In genomic region chr6:45814772-45815171, GRCh38 we compare ENCODE assay signal across 20 cellular contexts.
DNase-seq lines count a peak whose midpoint lies in the region; ATAC-seq, FAIRE-seq and TF ChIP-seq lines count a peak whose summit lies in the region.
"Had no signal": no experiment of that assay in that cellular context is flagged by ENCODE, and none has a peak within 500 bp of the region (broad histone marks: within the 10 kb centered on the region; RNA-seq: fewer than 3 reads in every experiment).

No MANE protein-coding gene starts in this region.

- no peak for TF ChIP-seq POLR2A in A549 (IDR thresholded peaks at IDR 0.05; ENCODE audit: low read length)
- no peak for TF ChIP-seq POLR2A in IMR-90 (IDR thresholded peaks at IDR 0.05; ENCODE audit: low read depth, low read length)

- no peak overlapping the region for H3K9ac ChIP-seq in IMR-90 (ENCODE audit: low read depth, low read length)
- no peak overlapping the region for H3K9ac ChIP-seq in SK-N-MC (ENCODE audit: insufficient read length)
- no peak overlapping the region for H3K9ac ChIP-seq in mucosa of rectum (ENCODE audit: low read depth in 1 of 2, low read length in 2 of 2)
- H3K9ac ChIP-seq: BLaER1, GM23248 had no signal

- CTCF ChIA-PET in A549 (lab: Yijun Ruan, JAX): no interaction called here
- CTCF ChIA-PET in IMR-90 (lab: Yijun Ruan, JAX): interaction anchor here (1.2 kb wide), 1 partner anchor 100 kb away, joined by 3 read pairs; no protein-coding TSS in a partner anchor

- H4K5ac ChIP-seq in IMR-90 (ENCODE audit: low read depth, low read length): no peak overlapping the region

- H2AK5ac ChIP-seq in IMR-90 (ENCODE audit: low read depth, low read length): no peak overlapping the region

- H2BK15ac ChIP-seq in IMR-90 (ENCODE audit: low read depth, low read length): no peak overlapping the region

- H3K27ac ChIP-seq in A549 (no peak overlapping the region), IMR-90 (ENCODE audit: insufficient read depth, low read length) (no peak overlapping the region), SK-N-MC (peak overlapping the region; percentile 65), mucosa of rectum (ENCODE audit: low read depth in 2 of 2, low read length in 2 of 2) (peak overlapping the region; percentile 11 to 14)
- H3K27ac ChIP-seq: BLaER1, C4-2B, GM23248 had no signal

- H3K79me1 ChIP-seq in IMR-90 (ENCODE audit: low read depth in 1 of 2, low read length in 2 of 2): no peaks in the 10 kb centered on the region

- H3K4me3 ChIP-seq in A549 (no peak overlapping the region), IMR-90 (ENCODE audit: insufficient read depth, low read depth, low read length) (no peak overlapping the region), SK-N-MC (no peak overlapping the region), mucosa of rectum (ENCODE audit: low read length in 2 of 2) (no peak overlapping the region)
- H3K4me3 ChIP-seq: BLaER1, GM12878, GM23248 had no signal

- POLR2A ChIA-PET in A549 (lab: Yijun Ruan, JAX): no interaction called here
- POLR2A ChIA-PET in IMR-90 (lab: Charles Lee; ENCODE audit: unreplicated experiment): no interaction called here

- dilution Hi-C loops in IMR-90 (cut with HindIII; ENCODE audit: low sequenced_read_pairs, unreplicated experiment): no loop called here

- BruUV-seq in IMR-90 (replicated peaks; lab: Mats Ljungman, UMichigan): no TSS peak

- H4K20me1 ChIP-seq in IMR-90 (ENCODE audit: insufficient read depth, low read length): no peaks in the 10 kb centered on the region
- H4K20me1 ChIP-seq: BLaER1 had no signal

- H2BK5ac ChIP-seq in IMR-90 (ENCODE audit: low read depth, low read length, poor library complexity, severe bottlenecking): no peak overlapping the region

- H3K14ac ChIP-seq in IMR-90 (replicated peaks; ENCODE audit: low read depth, low read length): no peak overlapping the region

- H4K91ac ChIP-seq in IMR-90 (ENCODE audit: insufficient read depth, low read depth, low read length): no peak overlapping the region

- peaks cover 20% of the 10 kb centered on the region for H3K27me3 ChIP-seq in IMR-90 (ENCODE audit: control insufficient read depth, insufficient read depth, low read length)
- H3K27me3 ChIP-seq in mucosa of rectum (ENCODE audit: control insufficient read depth in 2 of 2, insufficient read depth in 2 of 2, low read length in 2 of 2): peaks cover 0 to 2% of the 10 kb centered on the region in 2 donors
- H3K27me3 ChIP-seq: BLaER1 had no signal

- intact Hi-C loops in IMR-90 (cut with micrococcal nuclease): no loop called here

- 47% methylated on average over 2 of the region's 2 CpGs for WGBS in A549 (ENCODE audit: missing lambda C conversion rate)
- no CpG with 5 or more reads among the region's 2 CpGs for WGBS in IMR-90 (ENCODE audit: extremely low coverage in 2 of 2, insufficient read length in 1 of 2), 2 experiments

- no peak for ATAC-seq in A549
- ATAC-seq in IMR-90 (ENCODE audit: low read depth): no peak
- ATAC-seq: CD8-positive, alpha-beta T cell; GM12878 had no signal

- no peak for TF ChIP-seq RAD21 in A549 (conservative IDR thresholded peaks at IDR 0.05 in 1 of 2, IDR thresholded peaks at IDR 0.05 in 1 of 2)
- TF ChIP-seq RAD21 in IMR-90 (IDR thresholded peaks at IDR 0.05; ENCODE audit: low read length): no peak

- H2BK120ac ChIP-seq in IMR-90 (ENCODE audit: low read depth, low read length): no peak overlapping the region

- no peaks in the 10 kb centered on the region for H3K36me3 ChIP-seq in IMR-90 (ENCODE audit: control insufficient read depth, insufficient read depth, low read length)
- no peaks in the 10 kb centered on the region for H3K36me3 ChIP-seq in SK-N-MC (ENCODE audit: insufficient read depth, low read length)
- no peaks in the 10 kb centered on the region for H3K36me3 ChIP-seq in mucosa of rectum (ENCODE audit: control insufficient read depth in 2 of 2, insufficient read depth in 2 of 2, low read length in 2 of 2)
- H3K36me3 ChIP-seq: BLaER1 had no signal

- H3K4me1 ChIP-seq in A549 (no peaks in the 10 kb centered on the region), IMR-90 (ENCODE audit: control insufficient read depth, insufficient read depth, low read length) (no peaks in the 10 kb centered on the region; the same call in 1 of the 2 replicates), mucosa of rectum (ENCODE audit: control insufficient read depth in 2 of 2, insufficient read depth in 2 of 2, low read length in 2 of 2) (no peaks in the 10 kb centered on the region)
- H3K4me1 ChIP-seq: Caco-2 had no signal

- H3K4ac ChIP-seq in IMR-90 (ENCODE audit: low read depth, low read length): no peak overlapping the region

- no peak overlapping the region for H3K56ac ChIP-seq in IMR-90 (ENCODE audit: extremely low read depth, insufficient read depth, low read length)

- H2AK9ac ChIP-seq in IMR-90 (replicated peaks; ENCODE audit: low read depth, low read length, poor library complexity): no peak overlapping the region

- TF ChIP-seq EP300 in A549 (IDR thresholded peaks at IDR 0.05): no peak

- no peak for TF ChIP-seq CTCF in A549 (IDR thresholded peaks at IDR 0.05)
- TF ChIP-seq CTCF in IMR-90 (conservative IDR thresholded peaks at IDR 0.05; ENCODE audit: low read depth, low read length): no peak

- in situ Hi-C loops in IMR-90 (cut with MboI; ENCODE audit: low sequenced_read_pairs): no loop called here

- no peak overlapping the region for H3K23ac ChIP-seq in IMR-90 (ENCODE audit: low read depth, low read length)

- H3K9me3 ChIP-seq in A549 (no peaks in the 10 kb centered on the region), IMR-90 (ENCODE audit: control insufficient read depth, insufficient read depth, low read length) (no peaks in the 10 kb centered on the region), SK-N-MC (ENCODE audit: low read depth, low read length) (no peaks in the 10 kb centered on the region), mucosa of rectum (ENCODE audit: control insufficient read depth in 2 of 2, low read length in 2 of 2) (no peaks in the 10 kb centered on the region)
- H3K9me3 ChIP-seq: Caco-2 had no signal

- no peaks in the 10 kb centered on the region for H3K9me1 ChIP-seq in IMR-90 (ENCODE audit: insufficient read depth, low read length)

- no peak overlapping the region for H3K18ac ChIP-seq in IMR-90 (ENCODE audit: low read depth, low read length)

- no peak overlapping the region for H2BK20ac ChIP-seq in IMR-90 (ENCODE audit: low read depth, low read length)

- H3K4me2 ChIP-seq in A549 (no peak overlapping the region), IMR-90 (ENCODE audit: low read depth, low read length) (no peak overlapping the region)
- H3K4me2 ChIP-seq: BLaER1 had no signal

- no peak overlapping the region for H4K8ac ChIP-seq in IMR-90 (ENCODE audit: low read depth in 2 of 2, low read length in 2 of 2)

- H2AFZ ChIP-seq in IMR-90 (replicated peaks; ENCODE audit: low read length, poor library complexity): no peak overlapping the region
- H2AFZ ChIP-seq: GM23248 had no signal

- no peak for FAIRE-seq in A549 (lab: Jason Lieb, UNC)
- FAIRE-seq: G401.6, GM12878, GM19239, H1 had no signal

- DNase-seq in A549 (ENCODE audit: low read depth in 1 of 2, low spot score in 1 of 2) (no peak), IMR-90 (no peak), SK-N-MC (ENCODE audit: low read depth, low spot score) (no peak), T1000 (lab: John Stamatoyannopoulos, UW) (no peak), kidney glomerular epithelial cell (lab: John Stamatoyannopoulos, UW) (no peak)
- DNase-seq: Caco-2; CD4-positive, CD25-positive, alpha-beta regulatory T cell; CD8-positive, alpha-beta T cell; DMS153; DND-41; GM23248; H7; HCEC 1CT had no signal

TF ChIP-seq in A549, 52 proteins besides CTCF, POLR2A, EP300 and RAD21:
- TF ChIP-seq RNF2 (IDR thresholded peaks at IDR 0.05; ENCODE audit: borderline replicate concordance, low read depth) (no peak), PHF8 (IDR thresholded peaks at IDR 0.05; ENCODE audit: borderline replicate concordance, low read depth) (no peak), HOXB5 (CRISPR knock-in tag; IDR thresholded peaks at IDR 0.05) (no peak), POLR2AphosphoS2 (conservative IDR thresholded peaks at IDR 0.05; ENCODE audit: low read length) (no peak), MAFK (IDR thresholded peaks at IDR 0.05; ENCODE audit: partially characterized antibody) (peak; percentile 47)

TF ChIP-seq in IMR-90, 13 proteins besides CTCF, POLR2A, EP300 and RAD21:
- TF ChIP-seq MXI1 (IDR thresholded peaks at IDR 0.05; ENCODE audit: borderline replicate concordance, low read depth, low read length) (no peak), MAZ (IDR thresholded peaks at IDR 0.05; ENCODE audit: borderline replicate concordance, low read depth, low read length) (no peak), CHD1 (IDR thresholded peaks at IDR 0.05; ENCODE audit: low read depth, low read length) (no peak), BHLHE40 (IDR thresholded peaks at IDR 0.05; ENCODE audit: low read depth, low read length) (no peak), MAFK (IDR thresholded peaks at IDR 0.05; ENCODE audit: low read depth, low read length) (peak; percentile 68; the same call in 1 of the 2 replicates)

Comparison
In these comparisons a context has a peak if more than half of its experiments do, and no peak if none do; other contexts are left out.
1. H3K27ac ChIP-seq: peak in SK-N-MC (single experiment) and mucosa of rectum (2 of 2); none in A549 (0 of 2) and IMR-90 (single experiment).